Comparison of ENCODE assay signal across 10 cellular contexts in genomic region chr1:77671836-77672235, GRCh38. TPM values are rescaled to one million over a fixed set of nuclear protein-coding genes. Genes with fewer than 3 reads are reported as not detected.
A peak's percentile ranks its signal among the peaks of the same experiment; 100 is the strongest.
DNase-seq lines count a peak whose midpoint lies in the region; ATAC-seq and TF ChIP-seq lines count a peak whose summit lies in the region.
"Had no signal": no experiment of that assay in that cellular context is flagged by ENCODE, and none has a peak within 500 bp of the region (broad histone marks: within the 10 kb centered on the region; RNA-seq: fewer than 3 reads in every experiment).

No MANE protein-coding gene starts in this region.

- no peak overlapping the region for H3K27ac ChIP-seq in tibial artery
- H3K27ac ChIP-seq: right atrium auricular region had no signal

- ATAC-seq in HG02870 (IDR thresholded peaks at IDR 0.05; ENCODE audit: unreplicated experiment) (peak; percentile 20), GM18517 (IDR thresholded peaks at IDR 0.05; ENCODE audit: unreplicated experiment) (no peak)
- ATAC-seq in activated naive CD8-positive, alpha-beta T cell treated with anti-CD3 and anti-CD28 coated beads, Interleukin-2, amount 10 ng/mL, durations not matched to agents 7 days and 5 days (ENCODE audit: low read depth), result no peak

- intact Hi-C loops in tibial artery (cut with DNase I; ENCODE audit: low total_unique reads), result no loop called here

- DNase-seq in GM06990 (ENCODE audit: extremely low read depth, insufficient read length) (no peak), mesothelial cell of epicardium (ENCODE audit: low spot score in 2 of 2, unreplicated experiment in 2 of 2) (no peak), tibial artery (no peak), NCI-H345 treated with DMSO at 0.1 percent for 48 hours (lab: John Stamatoyannopoulos, UW; ENCODE audit: unreplicated experiment) (no peak)
- DNase-seq in activated naive CD8-positive, alpha-beta T cell treated with anti-CD3 and anti-CD28 coated beads, Interleukin-2, amount 10 ng/mL, durations not matched to agents 7 days and 5 days, result no peak
- no peak for DNase-seq in activated naive CD4-positive, alpha-beta T cell treated with anti-CD3 and anti-CD28 coated beads, Interleukin-2, amount 10 ng/mL, durations not matched to agents 7 days and 5 days
- DNase-seq: NCI-H446 treated with DMSO at 0.1 percent for 48 hours had no signal

- no peaks in the 10 kb centered on the region for H3K36me3 ChIP-seq in GM06990 (ENCODE audit: control insufficient read depth, insufficient read depth, low read length)
- no peaks in the 10 kb centered on the region for H3K36me3 ChIP-seq in tibial artery
- H3K36me3 ChIP-seq: right atrium auricular region had no signal

- no peak for TF ChIP-seq CTCF in GM06990 (IDR thresholded peaks at IDR 0.05; ENCODE audit: insufficient read depth, low read length, poor library complexity, severe bottlenecking)
- no peak for TF ChIP-seq CTCF in mesothelial cell of epicardium (IDR thresholded peaks at IDR 0.05; ENCODE audit: unreplicated experiment)
- no peak for TF ChIP-seq CTCF in tibial artery (IDR thresholded peaks at IDR 0.05)

- POLR2A ChIA-PET in activated naive CD8-positive, alpha-beta T cell treated with anti-CD3 and anti-CD28 coated beads, Interleukin-2, amount 10 ng/mL, durations not matched to agents 7 days and 5 days (lab: Charles Lee), result no interaction called here

- H3K4me3 Mint-ChIP-seq in activated naive CD8-positive, alpha-beta T cell treated with anti-CD3 and anti-CD28 coated beads, Interleukin-2, amount 10 ng/mL, durations not matched to agents 7 days and 5 days, result peak overlapping the region; percentile 45
- H3K4me3 Mint-ChIP-seq in mesothelial cell of epicardium, result no peak overlapping the region
- H3K4me3 Mint-ChIP-seq in activated naive CD4-positive, alpha-beta T cell treated with anti-CD3 and anti-CD28 coated beads, Interleukin-2, amount 10 ng/mL, durations not matched to agents 7 days and 5 days, result no peak overlapping the region

- peaks cover 31% of the 10 kb centered on the region for H3K4me1 Mint-ChIP-seq in activated naive CD8-positive, alpha-beta T cell treated with anti-CD3 and anti-CD28 coated beads, Interleukin-2, amount 10 ng/mL, durations not matched to agents 7 days and 5 days
- H3K4me1 Mint-ChIP-seq in mesothelial cell of epicardium, result peaks cover 41% of the 10 kb centered on the region
- peaks cover 27% of the 10 kb centered on the region for H3K4me1 Mint-ChIP-seq in activated naive CD4-positive, alpha-beta T cell treated with anti-CD3 and anti-CD28 coated beads, Interleukin-2, amount 10 ng/mL, durations not matched to agents 7 days and 5 days

- peaks cover 7% of the 10 kb centered on the region for H3K36me3 Mint-ChIP-seq in activated naive CD8-positive, alpha-beta T cell treated with anti-CD3 and anti-CD28 coated beads, Interleukin-2, amount 10 ng/mL, durations not matched to agents 7 days and 5 days
- no peaks in the 10 kb centered on the region for H3K36me3 Mint-ChIP-seq in mesothelial cell of epicardium
- H3K36me3 Mint-ChIP-seq in activated naive CD4-positive, alpha-beta T cell treated with anti-CD3 and anti-CD28 coated beads, Interleukin-2, amount 10 ng/mL, durations not matched to agents 7 days and 5 days, result peaks cover 6% of the 10 kb centered on the region

- H3K9me3 ChIP-seq in tibial artery, result no peaks in the 10 kb centered on the region
- H3K9me3 ChIP-seq: right atrium auricular region had no signal

- CTCF ChIA-PET in activated naive CD4-positive, alpha-beta T cell treated with anti-CD3 and anti-CD28 coated beads, Interleukin-2, amount 10 ng/mL, durations not matched to agents 7 days and 5 days (lab: Charles Lee), result no interaction called here

- no peaks in the 10 kb centered on the region for H3K27me3 Mint-ChIP-seq in activated naive CD8-positive, alpha-beta T cell treated with anti-CD3 and anti-CD28 coated beads, Interleukin-2, amount 10 ng/mL, durations not matched to agents 7 days and 5 days
- H3K27me3 Mint-ChIP-seq in mesothelial cell of epicardium (ENCODE audit: low read depth), result no peaks in the 10 kb centered on the region
- H3K27me3 Mint-ChIP-seq in activated naive CD4-positive, alpha-beta T cell treated with anti-CD3 and anti-CD28 coated beads, Interleukin-2, amount 10 ng/mL, durations not matched to agents 7 days and 5 days, result no peaks in the 10 kb centered on the region

- H3K27me3 ChIP-seq in GM06990 (replicated peaks; ENCODE audit: control insufficient read depth, insufficient read depth, low read length), result no peaks in the 10 kb centered on the region
- no peaks in the 10 kb centered on the region for H3K27me3 ChIP-seq in tibial artery
- H3K27me3 ChIP-seq: right atrium auricular region had no signal

- H3K27ac Mint-ChIP-seq in activated naive CD8-positive, alpha-beta T cell treated with anti-CD3 and anti-CD28 coated beads, Interleukin-2, amount 10 ng/mL, durations not matched to agents 7 days and 5 days, result no peak overlapping the region
- H3K27ac Mint-ChIP-seq in mesothelial cell of epicardium, result peak overlapping the region; percentile 14
- no peak overlapping the region for H3K27ac Mint-ChIP-seq in activated naive CD4-positive, alpha-beta T cell treated with anti-CD3 and anti-CD28 coated beads, Interleukin-2, amount 10 ng/mL, durations not matched to agents 7 days and 5 days

- H3K4me1 ChIP-seq in tibial artery, result peaks cover 0 to 69% (median 20%) of the 10 kb centered on the region in 4 donors

- H3K9me3 Mint-ChIP-seq in activated naive CD8-positive, alpha-beta T cell treated with anti-CD3 and anti-CD28 coated beads, Interleukin-2, amount 10 ng/mL, durations not matched to agents 7 days and 5 days, result no peaks in the 10 kb centered on the region
- H3K9me3 Mint-ChIP-seq in mesothelial cell of epicardium, result no peaks in the 10 kb centered on the region
- no peaks in the 10 kb centered on the region for H3K9me3 Mint-ChIP-seq in activated naive CD4-positive, alpha-beta T cell treated with anti-CD3 and anti-CD28 coated beads, Interleukin-2, amount 10 ng/mL, durations not matched to agents 7 days and 5 days

- H3K4me3 ChIP-seq in GM06990 (replicated peaks; ENCODE audit: low read depth, low read length) (peak overlapping the region; percentile 2), tibial artery (no peak overlapping the region)
- H3K4me3 ChIP-seq: right atrium auricular region had no signal

RNA-seq across cellular contexts. Expression of gene ZZZ3, which starts 10.6 kb away (rescaled TPM):
- 10 to 100 TPM; 45.2 to 45.3 TPM for total RNA-seq in activated naive CD8-positive, alpha-beta T cell treated with anti-CD3 and anti-CD28 coated beads, Interleukin-2, amount 10 ng/mL, durations not matched to agents 7 days and 5 days
- 63.3 to 66.9 TPM (median 64.5 TPM) in 3 replicates for total RNA-seq in mesothelial cell of epicardium
